In the genomic region with DNA sequence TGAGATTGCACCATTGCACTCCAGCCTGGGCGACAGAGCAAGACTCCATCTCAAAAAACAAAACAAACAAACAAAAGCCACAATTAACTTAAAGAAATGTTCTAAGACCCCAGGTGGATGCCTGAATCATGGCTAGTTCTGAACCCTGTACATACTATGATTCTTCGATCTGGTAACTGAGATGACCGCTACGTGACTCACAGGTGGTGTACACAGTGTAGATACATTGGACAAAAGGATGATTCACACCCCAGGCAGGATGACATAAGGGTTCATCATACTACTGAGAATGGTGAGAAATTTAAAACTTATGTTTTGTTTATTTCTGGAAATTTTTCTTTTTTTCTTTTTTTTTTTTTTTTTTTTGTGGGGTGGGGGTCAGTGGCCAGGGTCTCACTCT, we compare ENCODE assay signal across 19 cellular contexts. TPM values are rescaled to one million over a fixed set of nuclear protein-coding genes. Genes with fewer than 3 reads are reported as not detected.
DNase-seq lines count a peak whose midpoint lies in the region; ATAC-seq, FAIRE-seq and TF ChIP-seq lines count a peak whose summit lies in the region.
"Had no signal": no experiment of that assay in that cellular context is flagged by ENCODE, and none has a peak within 500 bp of the region (broad histone marks: within the 10 kb centered on the region; RNA-seq: fewer than 3 reads in every experiment).

No MANE protein-coding gene starts in this region.

- peaks cover 93% of the 10 kb centered on the region for H3K36me3 ChIP-seq in adipocyte (ENCODE audit: control insufficient read depth, insufficient read depth, low read length, severe bottlenecking)
- peaks cover 80 to 97% of the 10 kb centered on the region in 2 experiments for H3K36me3 ChIP-seq in mesenchymal stem cell (ENCODE audit: control insufficient read depth in 1 of 2, insufficient read depth in 2 of 2, low read depth in 1 of 2, low read length in 2 of 2)
- H3K36me3 ChIP-seq in small intestine (ENCODE audit: control insufficient read depth in 2 of 2, insufficient read depth in 2 of 2, low read length in 2 of 2): peaks cover 50 to 57% of the 10 kb centered on the region in 2 donors

- intact Hi-C loops in Calu3 (cut with micrococcal nuclease; ENCODE audit: unreplicated experiment): no loop called here

- H3K9ac ChIP-seq in adipocyte (ENCODE audit: low read length) (no peak overlapping the region), mesenchymal stem cell (ENCODE audit: low read length) (no peak overlapping the region)
- H3K9ac ChIP-seq: neural progenitor cell had no signal

- no peak for TF ChIP-seq CTCF in Calu3 (IDR thresholded peaks at IDR 0.05; ENCODE audit: unreplicated experiment)

- 94% methylated on average over 4 of the region's 4 CpGs for WGBS in mesenchymal stem cell
- 98 to 99% (median 98%) methylated on average over 4 of the region's 4 CpGs for WGBS in small intestine, 3 donors

- peak in 1 of 2 donors; percentile 19 for DNase-seq in activated T-cell treated with anti-CD3 and anti-CD28 coated beads, Interleukin-2, amount 50 U/mL, for 72 hours
- no peak for DNase-seq in activated T-cell treated with anti-CD3 and anti-CD28 coated beads, Interleukin-2, amount 50 U/mL, for 24 hours
- DNase-seq in HPDE6-E6E7 (ENCODE audit: extremely low spot score): peak; percentile 54
- DNase-seq in adipocyte (ENCODE audit: low read depth): no peak
- peak; percentile 9 for DNase-seq in mesenchymal stem cell
- DNase-seq in Calu3: no peak
- DNase-seq in MV-4-11 (lab: John Stamatoyannopoulos, UW): no peak
- no peak for DNase-seq in small intestine
- DNase-seq: activated CD4-positive, alpha-beta T cell treated with anti-CD3 and anti-CD28 coated beads, Interleukin-2, amount 50 U/mL, for 1 hour; adrenal gland; effector memory CD8-positive, alpha-beta T cell; left colon; NCI-H1930; NCI-H510A treated with DMSO at 0.1 percent for 48 hours had no signal

- FAIRE-seq in small intestine (lab: Jason Lieb, UNC): no peak

- H2AK5ac ChIP-seq in mesenchymal stem cell (ENCODE audit: low read length, severe bottlenecking): no peak overlapping the region

- H3K4ac ChIP-seq in mesenchymal stem cell (ENCODE audit: low read depth in 1 of 2, low read length in 2 of 2): no peak overlapping the region

- H3K4me3 Mint-ChIP-seq in activated T-cell treated with anti-CD3 and anti-CD28 coated beads, Interleukin-2, amount 50 U/mL, for 72 hours: no peak overlapping the region
- no peak overlapping the region for H3K4me3 Mint-ChIP-seq in activated T-cell treated with anti-CD3 and anti-CD28 coated beads, Interleukin-2, amount 50 U/mL, for 24 hours
- H3K4me3 Mint-ChIP-seq in Calu3 (ENCODE audit: low read depth, unreplicated experiment): no peak overlapping the region
- H3K4me3 Mint-ChIP-seq: central memory CD8-positive, alpha-beta T cell; effector memory CD8-positive, alpha-beta T cell; neural progenitor cell had no signal

- no peaks in the 10 kb centered on the region for H3K4me1 ChIP-seq in adipocyte (ENCODE audit: control insufficient read depth, insufficient read depth, low read length)
- no peaks in the 10 kb centered on the region for H3K4me1 ChIP-seq in mesenchymal stem cell (ENCODE audit: control insufficient read depth, insufficient read depth, low read depth, low read length)
- no peaks in the 10 kb centered on the region for H3K4me1 ChIP-seq in small intestine (ENCODE audit: control insufficient read depth in 2 of 2, insufficient read depth in 1 of 2, low read depth in 1 of 2, low read length in 1 of 2)
- H3K4me1 ChIP-seq: HAP-1, neural progenitor cell had no signal

- no peak overlapping the region for H2BK12ac ChIP-seq in mesenchymal stem cell (ENCODE audit: low read length in 2 of 2)

- H3K27ac ChIP-seq in mesenchymal stem cell (ENCODE audit: low read length, poor library complexity, severe bottlenecking): no peak overlapping the region
- no peak overlapping the region for H3K27ac ChIP-seq in small intestine (ENCODE audit: low read depth in 1 of 2, low read length in 1 of 2)
- H3K27ac ChIP-seq: adrenal gland, neural progenitor cell had no signal

- H4K91ac ChIP-seq in mesenchymal stem cell (ENCODE audit: low read length): no peak overlapping the region

- ATAC-seq in activated T-cell treated with anti-CD3 and anti-CD28 coated beads, Interleukin-2, amount 50 U/mL, for 72 hours (replicated peaks in 1 of 2): peak; percentile 74 to 78
- ATAC-seq: effector memory CD8-positive, alpha-beta T cell; left colon had no signal

- no peak overlapping the region for H3K14ac ChIP-seq in mesenchymal stem cell (ENCODE audit: low read length in 2 of 2)

- H3K18ac ChIP-seq in mesenchymal stem cell (ENCODE audit: low read depth in 1 of 2, low read length in 2 of 2): no peak overlapping the region

- H3K9me3 Mint-ChIP-seq in activated T-cell treated with anti-CD3 and anti-CD28 coated beads, Interleukin-2, amount 50 U/mL, for 72 hours: peaks cover 15 to 40% of the 10 kb centered on the region in 2 donors
- H3K9me3 Mint-ChIP-seq in activated T-cell treated with anti-CD3 and anti-CD28 coated beads, Interleukin-2, amount 50 U/mL, for 24 hours: peaks cover 70% of the 10 kb centered on the region
- peaks cover 4% of the 10 kb centered on the region for H3K9me3 Mint-ChIP-seq in Calu3 (ENCODE audit: low read depth, unreplicated experiment)

- no peak overlapping the region for H3K4me2 ChIP-seq in mesenchymal stem cell (ENCODE audit: low read length, poor library complexity, severe bottlenecking)
- H3K4me2 ChIP-seq: neural progenitor cell had no signal

- no peak overlapping the region for H2BK15ac ChIP-seq in mesenchymal stem cell (ENCODE audit: low read depth, poor library complexity, severe bottlenecking)

- H2BK120ac ChIP-seq in mesenchymal stem cell (ENCODE audit: low read depth, low read length): no peak overlapping the region

- H3K36me3 Mint-ChIP-seq in activated T-cell treated with anti-CD3 and anti-CD28 coated beads, Interleukin-2, amount 50 U/mL, for 72 hours (ENCODE audit: insufficient read depth in 2 of 2): peaks cover 68 to 89% of the 10 kb centered on the region in 2 donors
- H3K36me3 Mint-ChIP-seq in activated T-cell treated with anti-CD3 and anti-CD28 coated beads, Interleukin-2, amount 50 U/mL, for 24 hours (ENCODE audit: low read depth): peaks cover 99% of the 10 kb centered on the region
- peaks cover 52% of the 10 kb centered on the region for H3K36me3 Mint-ChIP-seq in Calu3 (ENCODE audit: insufficient read depth, unreplicated experiment)

- H3K27me3 ChIP-seq in adipocyte (replicated peaks; ENCODE audit: control insufficient read depth, insufficient read depth, low read length) (no peaks in the 10 kb centered on the region), mesenchymal stem cell (ENCODE audit: control insufficient read depth in 1 of 2, insufficient read depth in 1 of 2, low read length in 2 of 2) (no peaks in the 10 kb centered on the region), small intestine (ENCODE audit: control insufficient read depth in 2 of 2, insufficient read depth in 2 of 2, low read length in 2 of 2) (no peaks in the 10 kb centered on the region)
- H3K27me3 ChIP-seq: adrenal gland, neural progenitor cell had no signal

- H2BK5ac ChIP-seq in mesenchymal stem cell (ENCODE audit: low read depth, low read length, poor library complexity, severe bottlenecking): no peak overlapping the region

- H3K79me1 ChIP-seq in mesenchymal stem cell (replicated peaks; ENCODE audit: low read length, poor library complexity, severe bottlenecking): peaks cover 12% of the 10 kb centered on the region

- H3K4me3 ChIP-seq in adipocyte (ENCODE audit: low read length) (peak overlapping the region; percentile 67), mesenchymal stem cell (ENCODE audit: insufficient read depth in 1 of 2, low read depth in 1 of 2, low read length in 2 of 2) (peak overlapping the region in 1 of 2 experiments; percentile 71), small intestine (ENCODE audit: low read depth in 1 of 2, low read length in 2 of 2) (no peak overlapping the region)
- H3K4me3 ChIP-seq: HAP-1, neural progenitor cell had no signal

- H3K27ac Mint-ChIP-seq in activated T-cell treated with anti-CD3 and anti-CD28 coated beads, Interleukin-2, amount 50 U/mL, for 72 hours: no peak overlapping the region
- H3K27ac Mint-ChIP-seq in activated T-cell treated with anti-CD3 and anti-CD28 coated beads, Interleukin-2, amount 50 U/mL, for 24 hours: no peak overlapping the region
- H3K27ac Mint-ChIP-seq in Calu3 (ENCODE audit: unreplicated experiment): no peak overlapping the region
- H3K27ac Mint-ChIP-seq: effector memory CD8-positive, alpha-beta T cell; neural progenitor cell had no signal

- H3K23ac ChIP-seq in mesenchymal stem cell (ENCODE audit: low read length in 2 of 2): no peak overlapping the region

- CTCF ChIA-PET in Calu3 (lab: Charles Lee): no interaction called here

- BruUV-seq in Calu3 (replicated peaks; lab: Mats Ljungman, UMichigan): no TSS peak

- H4K8ac ChIP-seq in mesenchymal stem cell (ENCODE audit: low read length): no peak overlapping the region

- no peaks in the 10 kb centered on the region for H3K27me3 Mint-ChIP-seq in activated T-cell treated with anti-CD3 and anti-CD28 coated beads, Interleukin-2, amount 50 U/mL, for 72 hours (ENCODE audit: low read depth)
- no peaks in the 10 kb centered on the region for H3K27me3 Mint-ChIP-seq in activated T-cell treated with anti-CD3 and anti-CD28 coated beads, Interleukin-2, amount 50 U/mL, for 24 hours
- H3K27me3 Mint-ChIP-seq in Calu3 (ENCODE audit: unreplicated experiment): no peaks in the 10 kb centered on the region
- H3K27me3 Mint-ChIP-seq: central memory CD8-positive, alpha-beta T cell; effector memory CD8-positive, alpha-beta T cell had no signal

- peaks cover 98% of the 10 kb centered on the region for H3K9me3 ChIP-seq in adipocyte (ENCODE audit: control insufficient read depth, low read length)
- peaks cover 98% of the 10 kb centered on the region for H3K9me3 ChIP-seq in mesenchymal stem cell (ENCODE audit: control insufficient read depth, low read length)
- H3K9me3 ChIP-seq in small intestine (ENCODE audit: control insufficient read depth, low read depth): peaks cover 1% of the 10 kb centered on the region

- no peak overlapping the region for H2AFZ ChIP-seq in mesenchymal stem cell (ENCODE audit: low read depth, low read length)
- H2AFZ ChIP-seq: neural progenitor cell had no signal

- no peaks in the 10 kb centered on the region for H3K4me1 Mint-ChIP-seq in activated T-cell treated with anti-CD3 and anti-CD28 coated beads, Interleukin-2, amount 50 U/mL, for 72 hours (ENCODE audit: low read depth)
- H3K4me1 Mint-ChIP-seq in activated T-cell treated with anti-CD3 and anti-CD28 coated beads, Interleukin-2, amount 50 U/mL, for 24 hours (ENCODE audit: low read depth): peaks cover 4% of the 10 kb centered on the region
- no peaks in the 10 kb centered on the region for H3K4me1 Mint-ChIP-seq in Calu3 (ENCODE audit: low read depth, unreplicated experiment)
- H3K4me1 Mint-ChIP-seq: central memory CD8-positive, alpha-beta T cell; neural progenitor cell had no signal

RNA-seq across cellular contexts. Expression of a gene that starts 6.5 kb away (rescaled TPM):
- total RNA-seq in activated T-cell treated with anti-CD3 and anti-CD28 coated beads, Interleukin-2, amount 50 U/mL, for 72 hours: 10 to 100 TPM; 21.8 to 22.1 TPM
- polyA plus RNA-seq in mesenchymal stem cell (2013, experiment 1 of 2): 6.3 TPM
- polyA plus RNA-seq in mesenchymal stem cell (2013, experiment 2 of 2): 6.4 TPM
- total RNA-seq in Calu3 (2022): 7.8 and 9.4 TPM in 2 replicates
- polyA plus RNA-seq in small intestine: 1 to 10 TPM; 1.1 to 3.3 (median 2.2) TPM

RNA-seq across cellular contexts. Expression of a gene that starts 33.5 kb away (rescaled TPM):
- total RNA-seq in activated T-cell treated with anti-CD3 and anti-CD28 coated beads, Interleukin-2, amount 50 U/mL, for 72 hours: under 1 TPM; 0.37 to 0.96 TPM
- not detected for polyA plus RNA-seq in mesenchymal stem cell (2013, experiment 1 of 2)
- not detected for polyA plus RNA-seq in mesenchymal stem cell (2013, experiment 2 of 2)
- not detected in 2 replicates for total RNA-seq in Calu3 (2022)
- polyA plus RNA-seq in small intestine: not detected
- total RNA-seq: adrenal gland, G401, left colon, subcutaneous adipose tissue had no signal

RNA-seq across cellular contexts. Expression of a gene that starts 52.4 kb away (rescaled TPM):
- total RNA-seq in activated T-cell treated with anti-CD3 and anti-CD28 coated beads, Interleukin-2, amount 50 U/mL, for 72 hours: 10 to 100 TPM; 71.2 to 91.5 TPM
- polyA plus RNA-seq in mesenchymal stem cell (2013, experiment 1 of 2): 9.6 TPM
- 8.5 TPM for polyA plus RNA-seq in mesenchymal stem cell (2013, experiment 2 of 2)
- total RNA-seq in Calu3 (2022): 61.1 and 66.2 TPM in 2 replicates
- 1 to 10 TPM; 2.2 to 5.8 (median 2.7) TPM for polyA plus RNA-seq in small intestine

Comparison
In these comparisons a context has a peak if more than half of its experiments do, and no peak if none do; other contexts are left out.
1. DNase-seq: peak in HPDE6-E6E7 (single experiment) and mesenchymal stem cell (single experiment); none in activated T-cell treated with anti-CD3 and anti-CD28 coated beads, Interleukin-2, amount 50 U/mL, for 24 hours (single experiment), adipocyte (single experiment), Calu3 (single experiment), MV-4-11 (single experiment) and small intestine (single experiment).